In genomic region chr5:5270161-5270560, GRCh38 we compare ENCODE assay signal across 29 cellular contexts.
"Had no signal": no experiment of that assay in that cellular context is flagged by ENCODE, and none has a peak within 500 bp of the region (broad histone marks: within the 10 kb centered on the region; RNA-seq: fewer than 3 reads in every experiment).

No MANE protein-coding gene starts in this region.

- DNase-seq: activated CD4-positive, alpha-beta memory T cell treated with anti-CD3 and anti-CD28 coated beads for 36 hours; activated CD4-positive, alpha-beta T cell treated with anti-CD3 and anti-CD28 coated beads for 36 hours; activated CD4-positive, alpha-beta T cell treated with anti-CD3 and anti-CD28 coated beads, Interleukin-2, amount 10 ng/mL, durations not matched to agents 24 days and 14 days; activated CD4-positive, CD25-positive, alpha-beta regulatory T cell; activated CD4-positive, CD25-positive, alpha-beta regulatory T cell treated with anti-CD3 and anti-CD28 coated beads, Interleukin-2, amount 50 U/mL, for 72 hours; activated CD8-positive, alpha-beta memory T cell treated with anti-CD3 and anti-CD28 coated beads, Interleukin-2, amount 10 ng/mL, durations not matched to agents 7 days and 5 days; activated CD8-positive, alpha-beta memory T cell treated with anti-CD3 and anti-CD28 coated beads, Interleukin-2, amount 50 U/mL, for 4 hours; activated CD8-positive, alpha-beta T cell treated with anti-CD3 and anti-CD28 coated beads, Interleukin-2, amount 10 ng/mL, durations not matched to agents 7 days and 5 days; activated gamma-delta T cell; activated naive CD4-positive, alpha-beta T cell; activated naive CD4-positive, alpha-beta T cell treated with anti-CD3 and anti-CD28 coated beads, Interleukin-2, amount 10 ng/mL, durations not matched to agents 7 days and 5 days; activated naive CD8-positive, alpha-beta T cell treated with anti-CD3 and anti-CD28 coated beads, Interleukin-2, amount 10 ng/mL, durations not matched to agents 7 days and 5 days; activated T-cell treated with anti-CD3 and anti-CD28 coated beads, Interleukin-2, amount 50 U/mL, for 1 hour; activated T-cell treated with anti-CD3 and anti-CD28 coated beads, Interleukin-2, amount 50 U/mL, for 48 hours; central memory CD4-positive, alpha-beta T cell; cerebellar nuclear complex; colonic mucosa; effector CD8-positive, alpha-beta T cell; foreskin keratinocyte; gastrocnemius medialis; glutamatergic neuron; heart left ventricle; T-helper 2 cell; WERI-Rb-1 had no signal

- H3K4me3 ChIP-seq: ascending aorta, breast epithelium, cardiac muscle cell, colonic mucosa, gastrocnemius medialis, heart left ventricle had no signal

- H3K27ac Mint-ChIP-seq: activated CD4-positive, alpha-beta memory T cell treated with anti-CD3 and anti-CD28 coated beads for 36 hours; activated CD4-positive, alpha-beta T cell treated with anti-CD3 and anti-CD28 coated beads for 36 hours; activated CD4-positive, alpha-beta T cell treated with anti-CD3 and anti-CD28 coated beads, Interleukin-2, amount 10 ng/mL, durations not matched to agents 24 days and 14 days; activated CD8-positive, alpha-beta memory T cell treated with anti-CD3 and anti-CD28 coated beads, Interleukin-2, amount 10 ng/mL, durations not matched to agents 7 days and 5 days; activated CD8-positive, alpha-beta T cell treated with anti-CD3 and anti-CD28 coated beads, Interleukin-2, amount 10 ng/mL, durations not matched to agents 7 days and 5 days; activated naive CD4-positive, alpha-beta T cell treated with anti-CD3 and anti-CD28 coated beads, Interleukin-2, amount 10 ng/mL, durations not matched to agents 7 days and 5 days; activated naive CD4-positive, alpha-beta T cell treated with anti-CD3 and anti-CD28 coated beads, Interleukin-2, amount 50 U/mL, for 72 hours; activated naive CD8-positive, alpha-beta T cell treated with anti-CD3 and anti-CD28 coated beads, Interleukin-2, amount 10 ng/mL, durations not matched to agents 7 days and 5 days had no signal

- H3K4me1 Mint-ChIP-seq: activated CD4-positive, alpha-beta T cell treated with anti-CD3 and anti-CD28 coated beads for 36 hours; activated CD4-positive, alpha-beta T cell treated with anti-CD3 and anti-CD28 coated beads, Interleukin-2, amount 10 ng/mL, durations not matched to agents 24 days and 14 days; activated CD8-positive, alpha-beta memory T cell treated with anti-CD3 and anti-CD28 coated beads, Interleukin-2, amount 10 ng/mL, durations not matched to agents 7 days and 5 days; activated naive CD4-positive, alpha-beta T cell treated with anti-CD3 and anti-CD28 coated beads, Interleukin-2, amount 10 ng/mL, durations not matched to agents 7 days and 5 days; activated naive CD8-positive, alpha-beta T cell treated with anti-CD3 and anti-CD28 coated beads, Interleukin-2, amount 10 ng/mL, durations not matched to agents 7 days and 5 days had no signal

- H3K36me3 ChIP-seq: ascending aorta, breast epithelium, cardiac muscle cell, colonic mucosa, gastrocnemius medialis, heart left ventricle, WERI-Rb-1 had no signal

- H3K27me3 Mint-ChIP-seq: activated CD4-positive, alpha-beta memory T cell treated with anti-CD3 and anti-CD28 coated beads for 36 hours; activated CD4-positive, alpha-beta T cell treated with anti-CD3 and anti-CD28 coated beads for 36 hours; activated CD4-positive, alpha-beta T cell treated with anti-CD3 and anti-CD28 coated beads, Interleukin-2, amount 10 ng/mL, durations not matched to agents 24 days and 14 days; activated CD8-positive, alpha-beta memory T cell treated with anti-CD3 and anti-CD28 coated beads, Interleukin-2, amount 10 ng/mL, durations not matched to agents 7 days and 5 days; activated naive CD4-positive, alpha-beta T cell treated with anti-CD3 and anti-CD28 coated beads, Interleukin-2, amount 10 ng/mL, durations not matched to agents 7 days and 5 days; activated naive CD8-positive, alpha-beta T cell treated with anti-CD3 and anti-CD28 coated beads, Interleukin-2, amount 10 ng/mL, durations not matched to agents 7 days and 5 days had no signal

- H3K36me3 Mint-ChIP-seq: activated CD4-positive, alpha-beta memory T cell treated with anti-CD3 and anti-CD28 coated beads for 36 hours; activated CD8-positive, alpha-beta memory T cell treated with anti-CD3 and anti-CD28 coated beads, Interleukin-2, amount 10 ng/mL, durations not matched to agents 7 days and 5 days; activated naive CD4-positive, alpha-beta T cell treated with anti-CD3 and anti-CD28 coated beads, Interleukin-2, amount 10 ng/mL, durations not matched to agents 7 days and 5 days; activated naive CD4-positive, alpha-beta T cell treated with anti-CD3 and anti-CD28 coated beads, Interleukin-2, amount 50 U/mL, for 72 hours; activated naive CD8-positive, alpha-beta T cell treated with anti-CD3 and anti-CD28 coated beads, Interleukin-2, amount 10 ng/mL, durations not matched to agents 7 days and 5 days; brain had no signal

- H3K9me3 ChIP-seq: ascending aorta, breast epithelium, colonic mucosa, gastrocnemius medialis, heart left ventricle had no signal

- H3K27ac ChIP-seq: ascending aorta, breast epithelium, cardiac muscle cell, colonic mucosa, foreskin keratinocyte, gastrocnemius medialis, heart left ventricle, WERI-Rb-1 had no signal

- H3K9me3 Mint-ChIP-seq: activated CD4-positive, alpha-beta memory T cell treated with anti-CD3 and anti-CD28 coated beads for 36 hours; activated CD4-positive, alpha-beta T cell treated with anti-CD3 and anti-CD28 coated beads, Interleukin-2, amount 10 ng/mL, durations not matched to agents 24 days and 14 days; activated naive CD8-positive, alpha-beta T cell treated with anti-CD3 and anti-CD28 coated beads, Interleukin-2, amount 10 ng/mL, durations not matched to agents 7 days and 5 days had no signal

- H3K4me3 Mint-ChIP-seq: activated CD4-positive, alpha-beta memory T cell treated with anti-CD3 and anti-CD28 coated beads for 36 hours; activated CD4-positive, alpha-beta T cell treated with anti-CD3 and anti-CD28 coated beads for 36 hours; activated CD4-positive, alpha-beta T cell treated with anti-CD3 and anti-CD28 coated beads, Interleukin-2, amount 10 ng/mL, durations not matched to agents 24 days and 14 days; activated CD8-positive, alpha-beta memory T cell treated with anti-CD3 and anti-CD28 coated beads, Interleukin-2, amount 10 ng/mL, durations not matched to agents 7 days and 5 days; activated CD8-positive, alpha-beta T cell treated with anti-CD3 and anti-CD28 coated beads, Interleukin-2, amount 10 ng/mL, durations not matched to agents 7 days and 5 days; activated naive CD4-positive, alpha-beta T cell treated with anti-CD3 and anti-CD28 coated beads, Interleukin-2, amount 10 ng/mL, durations not matched to agents 7 days and 5 days; activated naive CD8-positive, alpha-beta T cell treated with anti-CD3 and anti-CD28 coated beads, Interleukin-2, amount 10 ng/mL, durations not matched to agents 7 days and 5 days; brain had no signal

- H3K4me1 ChIP-seq: ascending aorta, breast epithelium, colonic mucosa, foreskin keratinocyte, gastrocnemius medialis had no signal

- H3K27me3 ChIP-seq: ascending aorta, breast epithelium, cardiac muscle cell, colonic mucosa, foreskin keratinocyte, gastrocnemius medialis had no signal
